In the genomic region with DNA sequence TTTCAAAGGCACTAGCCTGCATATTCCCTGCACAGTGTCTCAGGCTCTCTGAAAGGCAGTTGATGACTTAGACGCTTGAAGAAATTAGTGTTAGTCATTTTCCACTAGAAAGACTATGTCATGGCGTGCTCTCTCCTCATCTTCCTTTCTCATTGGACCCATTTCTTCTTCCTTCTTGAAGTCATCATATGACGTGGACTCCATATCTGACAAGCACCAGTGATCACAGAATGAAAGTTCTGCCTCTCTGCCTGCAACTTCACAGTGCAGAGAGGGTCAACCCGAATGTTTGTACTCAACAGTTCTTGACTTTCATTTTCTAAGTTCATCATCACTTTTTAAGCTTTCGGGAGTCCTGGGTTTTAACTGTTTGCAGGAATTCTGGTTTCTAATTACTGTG, we compare ENCODE assay signal across 12 cellular contexts.
DNase-seq lines count a peak whose midpoint lies in the region; ATAC-seq lines count a peak whose summit lies in the region.
"Had no signal": no experiment of that assay in that cellular context is flagged by ENCODE, and none has a peak within 500 bp of the region (broad histone marks: within the 10 kb centered on the region; RNA-seq: fewer than 3 reads in every experiment).

No MANE protein-coding gene starts in this region.

- no peaks in the 10 kb centered on the region for H3K36me3 Mint-ChIP-seq in activated T-cell treated with anti-CD3 and anti-CD28 coated beads, Interleukin-2, amount 50 U/mL, for 24 hours (ENCODE audit: low read depth)
- H3K36me3 Mint-ChIP-seq in stimulated activated effector memory CD8-positive, alpha-beta T cell treated with anti-CD3 and anti-CD28 coated beads, Interleukin-12 subunit alpha, Interleukin-12 subunit beta, amount 100 ng/mL, for 72 hours, result no peaks in the 10 kb centered on the region

- ATAC-seq in GM21717 (IDR thresholded peaks at IDR 0.05; ENCODE audit: unreplicated experiment) (peak; percentile 66), HG03469 (IDR thresholded peaks at IDR 0.05; ENCODE audit: unreplicated experiment) (peak; percentile 44), HG02571 (IDR thresholded peaks at IDR 0.05; ENCODE audit: unreplicated experiment) (no peak)
- peak; percentile 64 for ATAC-seq in stimulated activated effector memory CD8-positive, alpha-beta T cell treated with anti-CD3 and anti-CD28 coated beads, Interleukin-12 subunit alpha, Interleukin-12 subunit beta, amount 100 ng/mL, for 72 hours
- ATAC-seq: Panc1 had no signal

- H3K27me3 Mint-ChIP-seq in activated T-cell treated with anti-CD3 and anti-CD28 coated beads, Interleukin-2, amount 50 U/mL, for 24 hours, result peaks cover 8% of the 10 kb centered on the region

- peaks cover 6% of the 10 kb centered on the region for H3K9me3 Mint-ChIP-seq in activated T-cell treated with anti-CD3 and anti-CD28 coated beads, Interleukin-2, amount 50 U/mL, for 24 hours
- peaks cover 3% of the 10 kb centered on the region for H3K9me3 Mint-ChIP-seq in stimulated activated effector memory CD8-positive, alpha-beta T cell treated with anti-CD3 and anti-CD28 coated beads, Interleukin-12 subunit alpha, Interleukin-12 subunit beta, amount 100 ng/mL, for 72 hours

- no peak overlapping the region for H3K4me3 Mint-ChIP-seq in activated T-cell treated with anti-CD3 and anti-CD28 coated beads, Interleukin-2, amount 50 U/mL, for 24 hours
- H3K4me3 Mint-ChIP-seq in stimulated activated effector memory CD8-positive, alpha-beta T cell treated with anti-CD3 and anti-CD28 coated beads, Interleukin-12 subunit alpha, Interleukin-12 subunit beta, amount 100 ng/mL, for 72 hours, result peak overlapping the region; percentile 3

- DNase-seq in activated T-cell treated with anti-CD3 and anti-CD28 coated beads, Interleukin-2, amount 50 U/mL, for 24 hours, result no peak
- no peak for DNase-seq in activated T-cell treated with anti-CD3 and anti-CD28 coated beads, Interleukin-2, amount 50 U/mL, for 1 hour
- DNase-seq in stimulated activated effector memory CD8-positive, alpha-beta T cell treated with anti-CD3 and anti-CD28 coated beads, Interleukin-12 subunit alpha, Interleukin-12 subunit beta, amount 100 ng/mL, for 72 hours (ENCODE audit: low spot score in 2 of 2), result no peak
- DNase-seq in AML-193 (lab: John Stamatoyannopoulos, UW) (no peak), SIG-M5 treated with dmso at 0.1 percent for 504 hours (lab: John Stamatoyannopoulos, UW; ENCODE audit: unreplicated experiment) (no peak)
- DNase-seq: brain microvascular endothelial cell; DMS 273 treated with DMSO at 0.1 percent for 48 hours; stimulated activated CD4-positive, alpha-beta T cell treated with anti-CD3 and anti-CD28 coated beads, Interleukin-4, amount 100 ng/mL, for 4 hours had no signal

- peaks cover 41% of the 10 kb centered on the region for H3K4me1 Mint-ChIP-seq in activated T-cell treated with anti-CD3 and anti-CD28 coated beads, Interleukin-2, amount 50 U/mL, for 24 hours (ENCODE audit: low read depth)
- H3K4me1 Mint-ChIP-seq in stimulated activated effector memory CD8-positive, alpha-beta T cell treated with anti-CD3 and anti-CD28 coated beads, Interleukin-12 subunit alpha, Interleukin-12 subunit beta, amount 100 ng/mL, for 72 hours, result peaks cover 6% of the 10 kb centered on the region

- H3K27ac Mint-ChIP-seq in activated T-cell treated with anti-CD3 and anti-CD28 coated beads, Interleukin-2, amount 50 U/mL, for 24 hours, result peak overlapping the region; percentile 78
- H3K27ac Mint-ChIP-seq in stimulated activated effector memory CD8-positive, alpha-beta T cell treated with anti-CD3 and anti-CD28 coated beads, Interleukin-12 subunit alpha, Interleukin-12 subunit beta, amount 100 ng/mL, for 72 hours, result peak overlapping the region; percentile 11
